In genomic region chr3:133931084-133931483, GRCh38 we compare ENCODE assay signal across 19 cellular contexts. TPM values are rescaled to one million over a fixed set of nuclear protein-coding genes. Genes with fewer than 3 reads are reported as not detected.
"Had no signal": no experiment of that assay in that cellular context is flagged by ENCODE, and none has a peak within 500 bp of the region (broad histone marks: within the 10 kb centered on the region; RNA-seq: fewer than 3 reads in every experiment).

No MANE protein-coding gene starts in this region.

- H3K9me3 Mint-ChIP-seq: activated B cell treated with CpG ODN at 0.5 μM for 24 hours; activated CD4-positive, alpha-beta T cell treated with anti-CD3 and anti-CD28 coated beads, Interleukin-2, amount 10 ng/mL, durations not matched to agents 24 days and 14 days; activated naive CD4-positive, alpha-beta T cell treated with anti-CD3 and anti-CD28 coated beads, Interleukin-2, amount 10 ng/mL, durations not matched to agents 7 days and 5 days; activated naive CD8-positive, alpha-beta T cell treated with anti-CD3 and anti-CD28 coated beads for 36 hours; activated T-helper 17 cell treated with anti-CD3 and anti-CD28 coated beads, Interleukin-2, amount 50 U/mL, for 72 hours; T-cell had no signal

- H3K36me3 Mint-ChIP-seq: activated naive CD4-positive, alpha-beta T cell treated with anti-CD3 and anti-CD28 coated beads, Interleukin-2, amount 10 ng/mL, durations not matched to agents 7 days and 5 days; activated naive CD8-positive, alpha-beta T cell treated with anti-CD3 and anti-CD28 coated beads for 36 hours; T-cell had no signal

- H3K27ac ChIP-seq: adrenal gland, KMS-11, SK-N-MC had no signal

- H3K4me2 ChIP-seq: KMS-11 had no signal

- H3K9ac ChIP-seq: KMS-11 had no signal

- H3K27me3 ChIP-seq: adrenal gland, MG63 had no signal

- H3K36me3 ChIP-seq: adrenal gland, MG63 had no signal

- ATAC-seq: activated T-helper 17 cell treated with anti-CD3 and anti-CD28 coated beads, Interleukin-2, amount 50 U/mL, for 72 hours; Right ventricle myocardium inferior; T-cell had no signal

- H3K27ac Mint-ChIP-seq: activated B cell treated with CpG ODN at 0.5 μM for 24 hours; activated CD4-positive, alpha-beta T cell treated with anti-CD3 and anti-CD28 coated beads, Interleukin-2, amount 10 ng/mL, durations not matched to agents 24 days and 14 days; activated naive CD4-positive, alpha-beta T cell treated with anti-CD3 and anti-CD28 coated beads, Interleukin-2, amount 10 ng/mL, durations not matched to agents 7 days and 5 days; activated naive CD8-positive, alpha-beta T cell treated with anti-CD3 and anti-CD28 coated beads for 36 hours; activated T-helper 17 cell treated with anti-CD3 and anti-CD28 coated beads, Interleukin-2, amount 50 U/mL, for 72 hours; T-cell had no signal

- H3K4me3 Mint-ChIP-seq: activated B cell treated with CpG ODN at 0.5 μM for 24 hours; activated CD4-positive, alpha-beta T cell treated with anti-CD3 and anti-CD28 coated beads, Interleukin-2, amount 10 ng/mL, durations not matched to agents 24 days and 14 days; activated naive CD4-positive, alpha-beta T cell treated with anti-CD3 and anti-CD28 coated beads, Interleukin-2, amount 10 ng/mL, durations not matched to agents 7 days and 5 days; activated naive CD8-positive, alpha-beta T cell treated with anti-CD3 and anti-CD28 coated beads for 36 hours; activated T-helper 17 cell treated with anti-CD3 and anti-CD28 coated beads, Interleukin-2, amount 50 U/mL, for 72 hours; T-cell had no signal

- H3K4me3 ChIP-seq: adrenal gland, MG63, SK-N-MC had no signal

- DNase-seq: activated B cell treated with CpG ODN at 0.5 μM for 24 hours; activated CD4-positive, alpha-beta T cell treated with anti-CD3 and anti-CD28 coated beads for 1 hour; activated CD4-positive, alpha-beta T cell treated with anti-CD3 and anti-CD28 coated beads, Interleukin-2, amount 10 ng/mL, durations not matched to agents 24 days and 14 days; activated CD4-positive, alpha-beta T cell treated with anti-CD3 and anti-CD28 coated beads, Interleukin-2, amount 50 U/mL, for 48 hours; activated gamma-delta T cell treated with Interleukin-2 at 50 U/mL for 16 hours; activated naive CD4-positive, alpha-beta T cell treated with anti-CD3 and anti-CD28 coated beads, Interleukin-2, amount 10 ng/mL, durations not matched to agents 7 days and 5 days; activated naive CD8-positive, alpha-beta T cell treated with anti-CD3 and anti-CD28 coated beads for 36 hours; activated T-cell treated with anti-CD3 and anti-CD28 coated beads for 4 hours; activated T-cell treated with anti-CD3 and anti-CD28 coated beads, Interleukin-2, amount 50 U/mL, for 48 hours; NCI-H510A; NK-92 treated with Interleukin-12 subunit alpha and Interleukin-12 subunit beta, amount 100 ng/mL, for 24 hours; T-cell; T1000 had no signal

- H3K9me3 ChIP-seq: adrenal gland, MG63 had no signal

RNA-seq across cellular contexts. Expression of gene RAB6B, which starts 35.4 kb away (rescaled TPM):
- total RNA-seq: activated B cell treated with CpG ODN at 0.5 μM for 24 hours had no signal
